ENCODE assay signal across 1 cellular context in genomic region chr4:22474636-22475310, GRCh38.
TF ChIP-seq lines count a peak whose summit lies in the region.

No MANE protein-coding gene starts in this region.

TF ChIP-seq in HepG2, 621 proteins besides CTCF, POLR2A, EP300 and RAD21 (continued from another document and continues in another):
- no peak for TF ChIP-seq MYPOP (CRISPR knock-in tag; IDR thresholded peaks at IDR 0.05)
- TF ChIP-seq ZNF782 (CRISPR knock-in tag; IDR thresholded peaks at IDR 0.05; ENCODE audit: borderline replicate concordance) = no peak
- TF ChIP-seq ZNF577 (CRISPR knock-in tag; IDR thresholded peaks at IDR 0.05; ENCODE audit: borderline replicate concordance, low read depth) = no peak
- TF ChIP-seq KDM2A (CRISPR knock-in tag; IDR thresholded peaks at IDR 0.05; ENCODE audit: borderline replicate concordance, low read depth) = no peak
- TF ChIP-seq MTA1 (CRISPR knock-in tag; IDR thresholded peaks at IDR 0.05; ENCODE audit: borderline replicate concordance) = no peak
- no peak for TF ChIP-seq HOMEZ (CRISPR knock-in tag; IDR thresholded peaks at IDR 0.05; ENCODE audit: low read depth)
- no peak for TF ChIP-seq STAG1 (CRISPR knock-in tag; IDR thresholded peaks at IDR 0.05)
- TF ChIP-seq ZNF724P (CRISPR knock-in tag; IDR thresholded peaks at IDR 0.05; ENCODE audit: borderline replicate concordance) = no peak
- no peak for TF ChIP-seq YY1 (IDR thresholded peaks at IDR 0.05; ENCODE audit: insufficient read depth, insufficient replicate concordance, low read depth, low read length)
- TF ChIP-seq HOXA9 (CRISPR knock-in tag; IDR thresholded peaks at IDR 0.05; ENCODE audit: borderline replicate concordance) = no peak
- TF ChIP-seq TAF1 (CRISPR knock-in tag; IDR thresholded peaks at IDR 0.05) = no peak
- TF ChIP-seq ZNF3 (CRISPR knock-in tag; IDR thresholded peaks at IDR 0.05) = no peak
- no peak for TF ChIP-seq JARID2 (CRISPR knock-in tag; IDR thresholded peaks at IDR 0.05; ENCODE audit: insufficient replicate concordance)
- no peak for TF ChIP-seq ZNF333 (CRISPR knock-in tag; IDR thresholded peaks at IDR 0.05; ENCODE audit: borderline replicate concordance)
- TF ChIP-seq ZBTB42 (CRISPR knock-in tag; IDR thresholded peaks at IDR 0.05) = no peak
- no peak for TF ChIP-seq ZNF777 (CRISPR knock-in tag; IDR thresholded peaks at IDR 0.05)
- TF ChIP-seq ZNF101 (CRISPR knock-in tag; IDR thresholded peaks at IDR 0.05; ENCODE audit: borderline replicate concordance, low read depth) = no peak
- no peak for TF ChIP-seq ZNF225 (CRISPR knock-in tag; IDR thresholded peaks at IDR 0.05)
- TF ChIP-seq MBNL3 (CRISPR knock-in tag; conservative IDR thresholded peaks at IDR 0.05) = no peak
- TF ChIP-seq POGZ (CRISPR knock-in tag; IDR thresholded peaks at IDR 0.05) = peak; percentile 45
- TF ChIP-seq FOXJ3 (CRISPR knock-in tag; IDR thresholded peaks at IDR 0.05; ENCODE audit: borderline replicate concordance) = no peak
- no peak for TF ChIP-seq SRF (IDR thresholded peaks at IDR 0.05; ENCODE audit: low read depth, low read length)
- no peak for TF ChIP-seq EZH2 (conservative IDR thresholded peaks at IDR 0.05; ENCODE audit: low read depth, low read length)
- no peak for TF ChIP-seq ZNF670 (CRISPR knock-in tag; IDR thresholded peaks at IDR 0.05; ENCODE audit: borderline replicate concordance)
- TF ChIP-seq TFDP1 (CRISPR knock-in tag; IDR thresholded peaks at IDR 0.05; ENCODE audit: borderline replicate concordance) = no peak
- TF ChIP-seq ZBTB26 (CRISPR knock-in tag; IDR thresholded peaks at IDR 0.05; ENCODE audit: borderline replicate concordance) = no peak
- TF ChIP-seq ZNF468 (CRISPR knock-in tag; IDR thresholded peaks at IDR 0.05) = no peak
- no peak for TF ChIP-seq ZSCAN29 (CRISPR knock-in tag; conservative IDR thresholded peaks at IDR 0.05)
- TF ChIP-seq ZNF546 (CRISPR knock-in tag; conservative IDR thresholded peaks at IDR 0.05) = no peak
- no peak for TF ChIP-seq ZNF513 (CRISPR knock-in tag; conservative IDR thresholded peaks at IDR 0.05)
- TF ChIP-seq NFE2L2 (IDR thresholded peaks at IDR 0.05; ENCODE audit: low read length) = no peak
- TF ChIP-seq ZZZ3 (CRISPR knock-in tag; IDR thresholded peaks at IDR 0.05; ENCODE audit: borderline replicate concordance) = no peak
- TF ChIP-seq MZF1 (CRISPR knock-in tag; IDR thresholded peaks at IDR 0.05; ENCODE audit: borderline replicate concordance) = no peak
- TF ChIP-seq TEF (CRISPR knock-in tag; IDR thresholded peaks at IDR 0.05) = peak; percentile 82; the same call in 1 of the 2 replicates
- no peak for TF ChIP-seq ZBTB14 (CRISPR knock-in tag; IDR thresholded peaks at IDR 0.05)
- peak; percentile 7 for TF ChIP-seq TEAD3 (CRISPR knock-in tag; optimal IDR thresholded peaks at IDR 0.05; ENCODE audit: borderline replicate concordance)
- no peak for TF ChIP-seq GLMP (CRISPR knock-in tag; IDR thresholded peaks at IDR 0.05; ENCODE audit: borderline replicate concordance)
- no peak for TF ChIP-seq ZNF713 (CRISPR knock-in tag; IDR thresholded peaks at IDR 0.05)
- no peak for TF ChIP-seq ZBTB8A (CRISPR knock-in tag; IDR thresholded peaks at IDR 0.05; ENCODE audit: borderline replicate concordance, low read depth)
- no peak for TF ChIP-seq HBP1 (CRISPR knock-in tag; IDR thresholded peaks at IDR 0.05; ENCODE audit: low read depth)
- no peak for TF ChIP-seq ZNF12 (CRISPR knock-in tag; IDR thresholded peaks at IDR 0.05)
- peak; percentile 83; the same call in 1 of the 2 replicates for TF ChIP-seq AHDC1 (CRISPR knock-in tag; IDR thresholded peaks at IDR 0.05; ENCODE audit: borderline replicate concordance)
- TF ChIP-seq ZNF317 (CRISPR knock-in tag; IDR thresholded peaks at IDR 0.05) = no peak
- no peak for TF ChIP-seq GMEB2 (CRISPR knock-in tag; IDR thresholded peaks at IDR 0.05; ENCODE audit: low read depth)
- TF ChIP-seq ZFP41 (CRISPR knock-in tag; IDR thresholded peaks at IDR 0.05; ENCODE audit: borderline replicate concordance) = no peak
